In the genomic region with DNA sequence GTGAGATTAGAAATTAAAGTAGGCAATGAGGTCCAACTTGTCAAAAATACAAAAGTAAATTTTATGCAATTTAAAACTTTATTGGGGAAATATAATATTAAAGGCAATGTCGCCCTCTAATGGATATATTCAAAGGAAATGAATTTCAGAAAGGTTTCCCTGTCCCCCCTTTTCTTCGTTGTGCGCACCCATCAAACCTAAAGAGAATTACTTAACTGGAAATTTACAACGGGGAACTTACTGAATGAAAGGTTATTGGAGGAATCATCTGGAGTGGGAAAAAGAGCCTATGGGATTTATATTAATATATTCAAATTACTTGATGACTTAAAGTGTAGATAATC, we compare ENCODE assay signal across 8 cellular contexts. TPM values are rescaled to one million over a fixed set of nuclear protein-coding genes. Genes with fewer than 3 reads are reported as not detected.
DNase-seq lines count a peak whose midpoint lies in the region; ATAC-seq, FAIRE-seq and TF ChIP-seq lines count a peak whose summit lies in the region.

No MANE protein-coding gene starts in this region.

- ATAC-seq in naive B cell (ENCODE audit: low read depth in 2 of 2) (no peak), HG03442 (IDR thresholded peaks at IDR 0.05; ENCODE audit: unreplicated experiment) (no peak)

- peaks cover 41% of the 10 kb centered on the region for H3K27me3 Mint-ChIP-seq in brain
- peaks cover 54 to 60% (median 56%) of the 10 kb centered on the region in 3 donors for H3K27me3 Mint-ChIP-seq in naive B cell

- FAIRE-seq in urothelium cell line (lab: Jason Lieb, UNC), result no peak

- peak overlapping the region in 2 of 5 experiments; percentile 29 to 72 for H3K27ac Mint-ChIP-seq in brain
- peak overlapping the region in 2 of 6 donors; percentile 20 to 87 for H3K27ac Mint-ChIP-seq in naive B cell

- no peak overlapping the region for H3K9ac ChIP-seq in HUES6 (ENCODE audit: low read length)

- no peaks in the 10 kb centered on the region for H3K9me3 Mint-ChIP-seq in brain
- no peaks in the 10 kb centered on the region for H3K9me3 Mint-ChIP-seq in naive B cell

- H3K4me1 ChIP-seq in BE2C, result no peaks in the 10 kb centered on the region
- H3K4me1 ChIP-seq in HUES6 (ENCODE audit: control insufficient read depth, insufficient read depth, low read length), result peaks cover 14% of the 10 kb centered on the region
- peaks cover 0 to 30% (median 11%) of the 10 kb centered on the region in 4 donors for H3K4me1 ChIP-seq in Peyer's patch

- H3K27me3 ChIP-seq in BE2C (peaks cover 8% of the 10 kb centered on the region; the same call in 1 of the 2 replicates), HUES6 (ENCODE audit: control insufficient read depth, insufficient read depth, low read length) (peaks cover 28% of the 10 kb centered on the region), Peyer's patch (no peaks in the 10 kb centered on the region)

- H3K4me3 Mint-ChIP-seq in brain (peak overlapping the region; percentile 83 to 94 (median 87)), naive B cell (peak overlapping the region; percentile 87 to 96 (median 90))

- H3K4me3 ChIP-seq in BE2C (ENCODE audit: low read depth, low read length), result peak overlapping the region; percentile 53
- H3K4me3 ChIP-seq in HUES6 (ENCODE audit: low read depth, low read length), result peak overlapping the region; percentile 75
- H3K4me3 ChIP-seq in Peyer's patch, result peak overlapping the region in 2 of 4 donors; percentile 62 to 86

- no peaks in the 10 kb centered on the region for H3K36me3 ChIP-seq in BE2C
- no peaks in the 10 kb centered on the region for H3K36me3 ChIP-seq in HUES6 (ENCODE audit: control insufficient read depth, insufficient read depth, low read length)
- no peaks in the 10 kb centered on the region for H3K36me3 ChIP-seq in Peyer's patch

- DNase-seq in BE2C (no peak), naive B cell (no peak), Peyer's patch (no peak), DMS53 treated with DMSO at 0.1 percent for 48 hours (lab: John Stamatoyannopoulos, UW; ENCODE audit: unreplicated experiment) (no peak), urothelium cell line (ENCODE audit: low spot score) (no peak)

- no peak for TF ChIP-seq POLR2A in Peyer's patch (IDR thresholded peaks at IDR 0.05)

- H3K36me3 Mint-ChIP-seq in brain (no peaks in the 10 kb centered on the region), naive B cell (no peaks in the 10 kb centered on the region)

- H3K27ac ChIP-seq in HUES6 (ENCODE audit: low read depth, low read length) (no peak overlapping the region), Peyer's patch (no peak overlapping the region)

- peaks cover 29% of the 10 kb centered on the region for H3K4me1 Mint-ChIP-seq in brain
- peaks cover 25 to 33% (median 32%) of the 10 kb centered on the region in 3 donors for H3K4me1 Mint-ChIP-seq in naive B cell

- H3K9me3 ChIP-seq in BE2C (no peaks in the 10 kb centered on the region), HUES6 (ENCODE audit: control insufficient read depth, insufficient read depth, low read depth, low read length) (no peaks in the 10 kb centered on the region), Peyer's patch (no peaks in the 10 kb centered on the region)

- TF ChIP-seq CTCF in BE2C (IDR thresholded peaks at IDR 0.05; ENCODE audit: low read depth, low read length), result no peak
- peak; percentile 63 to 66 for TF ChIP-seq CTCF in brain (conservative IDR thresholded peaks at IDR 0.05)
- peak in 1 of 6 experiments; percentile 12 for TF ChIP-seq CTCF in Peyer's patch (IDR thresholded peaks at IDR 0.05)

RNA-seq across cellular contexts. Expression of a gene that starts 1.7 kb away (rescaled TPM):
- 6.2 TPM for polyA plus RNA-seq in BE2C (2012; ENCODE audit: insufficient read depth, insufficient read length, low read depth)
- 7.0 TPM for polyA plus RNA-seq in brain (ENCODE audit: insufficient read depth, low read depth, low replicate concordance)
- polyA plus RNA-seq in naive B cell (ENCODE audit: low read depth in 6 of 6), result under 1 TPM in 3 of 6 donors, not detected in 3; 0.05 to 0.34 (median 0.27) TPM
- total RNA-seq in Peyer's patch, result 10 to 100 TPM in 3 of 4 donors, 1 to 10 TPM in 1; 5.0 to 44.1 (median 33.0) TPM
